8 cellular contexts compared by ENCODE assay signal in the genomic region with DNA sequence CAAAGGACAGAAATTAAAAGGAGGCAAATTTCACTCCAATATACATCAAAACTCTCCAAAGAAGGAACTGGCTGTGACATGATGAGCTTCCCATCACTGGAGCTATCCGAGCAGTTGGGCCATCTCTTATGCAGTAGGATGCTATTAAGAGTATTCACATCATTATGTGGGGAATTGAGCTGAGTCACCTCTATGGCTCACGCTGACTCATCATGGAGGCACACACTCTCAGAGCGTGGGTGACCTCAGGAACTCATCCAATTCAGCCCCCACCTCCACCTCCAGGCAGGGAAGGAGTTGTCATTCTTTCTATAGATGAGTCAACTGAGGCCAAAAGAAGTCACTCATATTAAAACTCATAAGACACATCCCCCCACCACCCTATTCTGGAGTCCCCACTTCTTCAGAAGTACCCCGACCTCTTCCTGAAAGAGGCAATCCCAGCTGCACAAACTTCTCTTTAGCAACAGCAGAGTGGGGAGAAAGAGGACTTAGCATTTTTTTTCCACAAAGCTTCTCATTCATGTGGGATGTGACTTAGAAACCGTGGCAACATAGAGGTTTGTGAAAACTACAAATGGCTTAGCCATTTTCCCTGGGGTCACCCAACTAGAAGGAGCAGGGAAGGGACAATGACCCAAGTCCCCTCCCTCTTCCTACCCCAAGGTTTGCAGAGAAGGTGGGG. TPM values are rescaled to one million over a fixed set of nuclear protein-coding genes. Genes with fewer than 3 reads are reported as not detected.
A peak's percentile ranks its signal among the peaks of the same experiment; 100 is the strongest.
DNase-seq lines count a peak whose midpoint lies in the region; ATAC-seq and TF ChIP-seq lines count a peak whose summit lies in the region.

No MANE protein-coding gene starts in this region.

- POLR2A ChIA-PET in AG04450 (lab: Yijun Ruan, JAX): interaction anchor here (0.8 to 1.6 kb wide), 7 partner anchors 41 to 981 kb away, joined by 3 to 5 read pairs (median 3); partner anchors contain the start of gene NETO2

- no peaks in the 10 kb centered on the region for H3K9me3 ChIP-seq in AG04450 (ENCODE audit: control insufficient read depth, insufficient read depth, low read length)

- no peaks in the 10 kb centered on the region for H3K27me3 ChIP-seq in AG04450 (ENCODE audit: control insufficient read depth, insufficient read depth, low read length)

- CTCF ChIA-PET in AG04450 (lab: Charles Lee): interaction anchor here (0.7 to 2.4 kb wide), 3 partner anchors 42 to 981 kb away, joined by 3 to 12 read pairs (median 6); no protein-coding TSS in a partner anchor

- no peak for TF ChIP-seq POLR2A in erythroblast (IDR thresholded peaks at IDR 0.05; ENCODE audit: low read length)

- DNase-seq in AG04450 (ENCODE audit: low read depth, low spot score) (peak; percentile 96), RPMI7951 (ENCODE audit: low read depth) (peak; percentile 99), erythroblast (lab: John Stamatoyannopoulos, UW) (peak; percentile 34 to 69), Kasumi-1 (lab: John Stamatoyannopoulos, UW) (no peak), NCI-H1048 (lab: John Stamatoyannopoulos, UW) (no peak)
- DNase-seq in stimulated activated CD4-positive, alpha-beta T cell treated with anti-CD3 and anti-CD28 coated beads, Interleukin-2, amount 100 ng/mL, for 48 hours: peak; percentile 50 to 55

- peak overlapping the region; percentile 97 for H3K27ac ChIP-seq in AG04450 (ENCODE audit: low read depth, low read length)

- peak; percentile 76 for ATAC-seq in GM21717 (IDR thresholded peaks at IDR 0.05; ENCODE audit: unreplicated experiment)
- no peak for ATAC-seq in GM19328 (IDR thresholded peaks at IDR 0.05; ENCODE audit: unreplicated experiment)

- TF ChIP-seq CTCF in AG04450 (IDR thresholded peaks at IDR 0.05; ENCODE audit: low read depth, low read length): no peak

- no peak overlapping the region for H3K4me3 ChIP-seq in AG04450 (ENCODE audit: low read depth, low read length)

RNA-seq across cellular contexts. Expression of gene ABCC12, which starts 32.5 kb away (rescaled TPM):
- not detected in 2 replicates for polyA plus RNA-seq in AG04450 (2011; rRNA removed)
- polyA minus RNA-seq in AG04450 (2011; rRNA and poly(A)+ RNA removed): not detected in 2 replicates
- total RNA-seq in RPMI7951 (2014; rRNA removed; shearing (Covaris generic)): 0.29 and 0.48 TPM in 2 replicates

Comparison
In these comparisons a context has a peak if more than half of its experiments do, and no peak if none do; other contexts are left out.
1. DNase-seq: peak in AG04450 (single experiment), RPMI7951 (single experiment), erythroblast (2 of 2) and stimulated activated CD4-positive, alpha-beta T cell treated with anti-CD3 and anti-CD28 coated beads, Interleukin-2, amount 100 ng/mL, for 48 hours (2 of 2); none in Kasumi-1 (0 of 2) and NCI-H1048 (single experiment).